In genomic region chr3:181727122-181728036, GRCh38 we compare ENCODE assay signal across 10 cellular contexts. TPM values are rescaled to one million over a fixed set of nuclear protein-coding genes. Genes with fewer than 3 reads are reported as not detected.
DNase-seq lines count a peak whose midpoint lies in the region; ATAC-seq, FAIRE-seq and TF ChIP-seq lines count a peak whose summit lies in the region.
"Had no signal": no experiment of that assay in that cellular context is flagged by ENCODE, and none has a peak within 500 bp of the region (broad histone marks: within the 10 kb centered on the region; RNA-seq: fewer than 3 reads in every experiment).

No MANE protein-coding gene starts in this region.

- TF ChIP-seq CTCF in cardiac muscle cell (IDR thresholded peaks at IDR 0.05; ENCODE audit: low read depth, low read length) (no peak), bronchial epithelial cell (IDR thresholded peaks at IDR 0.05; ENCODE audit: insufficient read depth, low read length, severe bottlenecking) (no peak), upper lobe of left lung (IDR thresholded peaks at IDR 0.05) (no peak)

- no peak for TF ChIP-seq POLR2A in upper lobe of left lung (IDR thresholded peaks at IDR 0.05)

- ATAC-seq in Right ventricle myocardium superior (ENCODE audit: poor library complexity): no peak
- no peak for ATAC-seq in upper lobe of left lung (ENCODE audit: low FRiP score in 2 of 2)
- no peak for ATAC-seq in HG02852 (IDR thresholded peaks at IDR 0.05; ENCODE audit: unreplicated experiment)
- ATAC-seq in GM19324 (IDR thresholded peaks at IDR 0.05; ENCODE audit: low FRiP score, unreplicated experiment): no peak
- ATAC-seq: Right ventricle myocardium inferior had no signal

- H3K4me1 ChIP-seq in cardiac muscle cell (ENCODE audit: low read depth) (no peaks in the 10 kb centered on the region), mononuclear cell (ENCODE audit: insufficient read depth, low read length) (peaks cover 13% of the 10 kb centered on the region), upper lobe of left lung (peaks cover 12 to 22% (median 15%) of the 10 kb centered on the region in 4 donors)

- H3K9me3 ChIP-seq in cardiac muscle cell (ENCODE audit: low read depth) (no peaks in the 10 kb centered on the region), mononuclear cell (ENCODE audit: low read depth, low read length) (no peaks in the 10 kb centered on the region), upper lobe of left lung (no peaks in the 10 kb centered on the region)

- DNase-seq in cardiac muscle cell (ENCODE audit: low read depth in 1 of 2, low spot score in 1 of 2) (no peak), Right ventricle myocardium superior (no peak), bronchial epithelial cell (ENCODE audit: low read depth) (peak; percentile 26), upper lobe of left lung (peak in 1 of 2 donors; percentile 64), NCI-H1048 (lab: John Stamatoyannopoulos, UW) (no peak)
- DNase-seq: foreskin melanocyte had no signal

- intact Hi-C loops in Right ventricle myocardium superior (cut with DNase I): no loop called here

- H3K27ac ChIP-seq in cardiac muscle cell (no peak overlapping the region), upper lobe of left lung (no peak overlapping the region)

- no peak for FAIRE-seq in bronchial epithelial cell (lab: Jason Lieb, UNC)

- peak overlapping the region; percentile 20 for H3K4me3 ChIP-seq in cardiac muscle cell
- H3K4me3 ChIP-seq in bronchial epithelial cell (ENCODE audit: low read depth, low read length): peak overlapping the region; percentile 55
- peak overlapping the region; percentile 28 for H3K4me3 ChIP-seq in mononuclear cell (ENCODE audit: low read length)
- peak overlapping the region; percentile 14 to 53 (median 38) for H3K4me3 ChIP-seq in upper lobe of left lung

- H3K27me3 ChIP-seq in cardiac muscle cell (peaks cover 95% of the 10 kb centered on the region), bronchial epithelial cell (ENCODE audit: control insufficient read depth, insufficient read depth, low read length) (peaks cover 5% of the 10 kb centered on the region), mononuclear cell (ENCODE audit: insufficient read depth, low read length) (peaks cover 93% of the 10 kb centered on the region), upper lobe of left lung (peaks cover 0 to 55% (median 24%) of the 10 kb centered on the region in 4 donors)

- H3K36me3 ChIP-seq in cardiac muscle cell: no peaks in the 10 kb centered on the region
- no peaks in the 10 kb centered on the region for H3K36me3 ChIP-seq in bronchial epithelial cell (ENCODE audit: control insufficient read depth, insufficient read depth, low read length)
- H3K36me3 ChIP-seq in upper lobe of left lung: no peaks in the 10 kb centered on the region

- 8% methylated on average over 36 to 38 of the region's 39 CpGs for WGBS in upper lobe of left lung, 2 donors

- TF ChIP-seq EP300 in upper lobe of left lung (IDR thresholded peaks at IDR 0.05): no peak

RNA-seq across cellular contexts. Expression of gene SOX2, which starts 15.7 kb away (rescaled TPM):
- 0.18 TPM in 1 of 2 replicates, not detected in the other for total RNA-seq in cardiac muscle cell
- polyA plus RNA-seq in cardiac muscle cell: not detected in 2 replicates
- 0.32 TPM for total RNA-seq in Right ventricle myocardium superior
- 4.5 and 15.4 TPM in 2 replicates for total RNA-seq in bronchial epithelial cell
- total RNA-seq in mononuclear cell: under 0.01 TPM
- total RNA-seq in upper lobe of left lung: 10 to 100 TPM in 1 of 6 donors, 1 to 10 TPM in 4, under 1 TPM in 1; 0.57 to 16.4 (median 2.8) TPM
